ENCODE assay signal across 9 cellular contexts in genomic region chr3:70980646-70981031, GRCh38.
DNase-seq lines count a peak whose midpoint lies in the region; ATAC-seq and TF ChIP-seq lines count a peak whose summit lies in the region.
"Had no signal": no experiment of that assay in that cellular context is flagged by ENCODE, and none has a peak within 500 bp of the region (broad histone marks: within the 10 kb centered on the region; RNA-seq: fewer than 3 reads in every experiment).

No MANE protein-coding gene starts in this region.

- H3K4me3 ChIP-seq in heart left ventricle (no peak overlapping the region), upper lobe of left lung (no peak overlapping the region), suprapubic skin (no peak overlapping the region)
- H3K4me3 ChIP-seq in naive thymus-derived CD4-positive, alpha-beta T cell (ENCODE audit: low read length): no peak overlapping the region

- TF ChIP-seq POLR2A in heart left ventricle (IDR thresholded peaks at IDR 0.05) (no peak), upper lobe of left lung (IDR thresholded peaks at IDR 0.05) (no peak), suprapubic skin (IDR thresholded peaks at IDR 0.05) (no peak)

- no peaks in the 10 kb centered on the region for H3K9me3 ChIP-seq in heart left ventricle
- H3K9me3 ChIP-seq in naive thymus-derived CD4-positive, alpha-beta T cell (ENCODE audit: control insufficient read depth in 2 of 3, low read length in 3 of 3): no peaks in the 10 kb centered on the region
- H3K9me3 ChIP-seq in upper lobe of left lung: no peaks in the 10 kb centered on the region
- no peaks in the 10 kb centered on the region for H3K9me3 ChIP-seq in suprapubic skin

- no peak for ATAC-seq in heart left ventricle
- ATAC-seq in Right ventricle myocardium superior (ENCODE audit: poor library complexity): no peak
- peak; percentile 80 for ATAC-seq in naive thymus-derived CD4-positive, alpha-beta T cell
- no peak for ATAC-seq in upper lobe of left lung (ENCODE audit: low FRiP score in 2 of 2)
- no peak for ATAC-seq in HG03432 (IDR thresholded peaks at IDR 0.05; ENCODE audit: unreplicated experiment)

- CTCF ChIA-PET in naive thymus-derived CD4-positive, alpha-beta T cell (lab: Charles Lee): no interaction called here

- POLR2A ChIA-PET in naive thymus-derived CD4-positive, alpha-beta T cell (lab: Charles Lee): interaction anchor here (1.0 to 1.1 kb wide), 2 partner anchors 10 to 88 kb away, joined by 3 read pairs; no protein-coding TSS in a partner anchor

- no peaks in the 10 kb centered on the region for H3K9me3 Mint-ChIP-seq in naive thymus-derived CD4-positive, alpha-beta T cell

- TF ChIP-seq EP300 in upper lobe of left lung (IDR thresholded peaks at IDR 0.05) (no peak), suprapubic skin (IDR thresholded peaks at IDR 0.05) (no peak)

- peaks cover 29 to 73% (median 64%) of the 10 kb centered on the region in 5 donors for H3K36me3 Mint-ChIP-seq in naive thymus-derived CD4-positive, alpha-beta T cell

- peak overlapping the region; percentile 69 to 95 (median 91) for H3K27ac Mint-ChIP-seq in naive thymus-derived CD4-positive, alpha-beta T cell

- peak overlapping the region in 9 of 10 donors; percentile 2 to 56 (median 44) for H3K4me3 Mint-ChIP-seq in naive thymus-derived CD4-positive, alpha-beta T cell

- H3K27me3 Mint-ChIP-seq in naive thymus-derived CD4-positive, alpha-beta T cell: no peaks in the 10 kb centered on the region

- H3K27me3 ChIP-seq in heart left ventricle: no peaks in the 10 kb centered on the region
- no peaks in the 10 kb centered on the region for H3K27me3 ChIP-seq in naive thymus-derived CD4-positive, alpha-beta T cell (ENCODE audit: control insufficient read depth in 2 of 2, insufficient read depth in 2 of 2, low read length in 2 of 2)
- H3K27me3 ChIP-seq in upper lobe of left lung: no peaks in the 10 kb centered on the region
- no peaks in the 10 kb centered on the region for H3K27me3 ChIP-seq in suprapubic skin

- intact Hi-C loops in heart left ventricle (cut with DNase I) (no loop called here), Right ventricle myocardium superior (cut with DNase I) (no loop called here)
- intact Hi-C loops in naive thymus-derived CD4-positive, alpha-beta T cell (cut with micrococcal nuclease): loop anchor here in 1 of 2 donors (1.0 kb wide), 1 partner anchor 7 kb away; no protein-coding TSS in a partner anchor

- H3K27ac ChIP-seq in heart left ventricle (peak overlapping the region in 10 of 12 donors; percentile 72 to 92 (median 85)), upper lobe of left lung (peak overlapping the region in 3 of 4 donors; percentile 4 to 85 (median 8)), suprapubic skin (no peak overlapping the region)
- peak overlapping the region; percentile 28 for H3K27ac ChIP-seq in naive thymus-derived CD4-positive, alpha-beta T cell (ENCODE audit: low read depth, low read length)

- DNase-seq in heart left ventricle: no peak
- DNase-seq in Right ventricle myocardium superior: no peak
- DNase-seq in amniotic epithelial cell (ENCODE audit: low read depth): peak; percentile 55
- peak in 7 of 9 donors; percentile 37 to 64 (median 49) for DNase-seq in naive thymus-derived CD4-positive, alpha-beta T cell
- no peak for DNase-seq in upper lobe of left lung
- DNase-seq in effector CD4-positive, alpha-beta T cell: no peak
- DNase-seq in suprapubic skin (ENCODE audit: low spot score in 2 of 2): no peak
- DNase-seq: NCI-H1694 had no signal

- H3K36me3 ChIP-seq in heart left ventricle: peaks cover 0 to 56% (median 49%) of the 10 kb centered on the region in 9 donors
- peaks cover 22 to 56% (median 29%) of the 10 kb centered on the region in 3 experiments for H3K36me3 ChIP-seq in naive thymus-derived CD4-positive, alpha-beta T cell (ENCODE audit: control insufficient read depth in 2 of 3, insufficient read depth in 3 of 3, low read length in 3 of 3)
- H3K36me3 ChIP-seq in upper lobe of left lung: peaks cover 16 to 52% (median 33%) of the 10 kb centered on the region in 4 donors
- peaks cover 27% of the 10 kb centered on the region for H3K36me3 ChIP-seq in suprapubic skin

- H3K4me1 Mint-ChIP-seq in naive thymus-derived CD4-positive, alpha-beta T cell: peaks cover 27 to 72% (median 63%) of the 10 kb centered on the region in 7 donors

- 66 to 71% (median 68%) methylated on average over 5 of the region's 5 CpGs for WGBS in heart left ventricle, 4 donors
- WGBS in upper lobe of left lung, 2 donors: 73 to 74% methylated on average over 5 of the region's 5 CpGs
- 76% methylated on average over 5 of the region's 5 CpGs for WGBS in suprapubic skin

- no peak for TF ChIP-seq CTCF in heart left ventricle (IDR thresholded peaks at IDR 0.05)
- TF ChIP-seq CTCF in upper lobe of left lung (IDR thresholded peaks at IDR 0.05): no peak
- no peak for TF ChIP-seq CTCF in suprapubic skin (IDR thresholded peaks at IDR 0.05)

- H3K4me1 ChIP-seq in heart left ventricle (peaks cover 6 to 49% (median 40%) of the 10 kb centered on the region in 12 donors), upper lobe of left lung (peaks cover 22 to 42% (median 33%) of the 10 kb centered on the region in 4 donors), suprapubic skin (peaks cover 44% of the 10 kb centered on the region)
- H3K4me1 ChIP-seq in naive thymus-derived CD4-positive, alpha-beta T cell (ENCODE audit: control insufficient read depth in 2 of 2, insufficient read depth in 2 of 2, low read length in 2 of 2): peaks cover 0 to 41% of the 10 kb centered on the region in 2 donors

Comparison
In these comparisons a context has a peak if more than half of its experiments do, and no peak if none do; other contexts are left out.
1. DNase-seq: peak in amniotic epithelial cell (single experiment) and naive thymus-derived CD4-positive, alpha-beta T cell (7 of 9); none in heart left ventricle (0 of 5), Right ventricle myocardium superior (single experiment), upper lobe of left lung (0 of 2), effector CD4-positive, alpha-beta T cell (single experiment) and suprapubic skin (0 of 2).